In the genomic region with DNA sequence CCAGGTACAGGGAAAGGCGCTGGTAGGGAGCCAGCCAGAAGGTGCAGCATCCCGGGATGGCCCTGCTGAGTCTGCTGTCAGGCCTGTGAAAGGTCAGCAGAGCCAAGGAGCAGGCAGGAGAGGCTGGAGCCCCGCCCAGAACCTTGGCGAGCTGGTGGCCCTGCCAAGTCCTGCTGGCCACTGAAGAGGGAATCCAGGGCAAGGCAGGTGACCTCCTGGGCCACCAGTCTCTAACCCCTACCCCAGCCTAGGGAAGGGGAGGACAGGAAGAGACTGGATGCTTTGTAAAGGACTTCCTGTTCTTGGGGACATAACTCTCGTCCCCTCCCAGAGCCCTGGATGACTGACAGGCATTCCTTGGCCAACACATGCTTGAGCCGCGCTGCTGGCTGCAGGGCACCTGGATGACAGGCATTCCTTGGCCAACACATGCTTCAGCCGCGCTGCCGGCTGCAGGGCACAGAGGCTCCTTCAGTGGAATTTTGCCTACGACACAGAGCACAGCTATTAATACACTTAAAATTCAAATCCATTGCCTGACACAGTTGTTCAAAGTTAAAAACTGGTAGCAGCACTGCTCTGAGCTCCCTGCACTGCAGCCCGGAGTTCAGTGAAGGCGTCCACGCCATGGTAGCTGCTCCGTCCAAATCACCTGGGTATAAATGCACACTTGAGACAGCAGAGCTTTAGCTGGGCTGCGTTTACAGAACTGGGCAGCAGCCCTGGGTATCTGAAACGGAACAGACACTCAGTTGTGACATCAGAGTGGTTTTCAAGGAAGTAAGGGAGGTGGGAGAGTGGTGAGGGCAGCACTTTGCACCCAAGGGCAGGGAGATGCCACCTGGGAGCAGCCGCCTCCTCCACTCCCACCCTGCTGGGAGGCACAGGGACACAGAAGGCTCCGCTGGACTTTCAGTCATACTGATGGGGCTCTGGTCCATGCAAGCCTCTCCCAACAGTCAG, we compare ENCODE assay signal across 6 cellular contexts. TPM values are rescaled to one million over a fixed set of nuclear protein-coding genes. Genes with fewer than 3 reads are reported as not detected.
A peak's percentile ranks its signal among the peaks of the same experiment; 100 is the strongest.
DNase-seq lines count a peak whose midpoint lies in the region; ATAC-seq and TF ChIP-seq lines count a peak whose summit lies in the region.

No MANE protein-coding gene starts in this region.

- intact Hi-C loops in MCF 10A (cut with micrococcal nuclease) (loop anchor here (5.0 kb wide), 1 partner anchor 60 kb away; no protein-coding TSS in a partner anchor), aorta (cut with DNase I) (no loop called here)

- H3K27me3 ChIP-seq in rectal smooth muscle tissue (ENCODE audit: control insufficient read depth, insufficient read depth, low read length) (no peaks in the 10 kb centered on the region), aorta (ENCODE audit: control insufficient read depth in 1 of 2, insufficient read depth in 2 of 2, low read length in 1 of 2) (no peaks in the 10 kb centered on the region)

- H3K9ac ChIP-seq in rectal smooth muscle tissue (ENCODE audit: low read length): no peak overlapping the region

- no peak overlapping the region for H3K27ac ChIP-seq in rectal smooth muscle tissue (ENCODE audit: low read depth, low read length)
- H3K27ac ChIP-seq in aorta (ENCODE audit: low read depth in 1 of 2, low read length in 2 of 2): no peak overlapping the region

- H3K9me3 Mint-ChIP-seq in MCF 10A (ENCODE audit: unreplicated experiment): no peaks in the 10 kb centered on the region

- H3K4me1 ChIP-seq in rectal smooth muscle tissue (ENCODE audit: control insufficient read depth, insufficient read depth, low read length): peaks cover 8% of the 10 kb centered on the region
- no peaks in the 10 kb centered on the region for H3K4me1 ChIP-seq in aorta (ENCODE audit: control insufficient read depth in 1 of 2, insufficient read depth in 2 of 2, low read length in 2 of 2)

- H3K4me3 Mint-ChIP-seq in MCF 10A (ENCODE audit: unreplicated experiment): peak overlapping the region; percentile 72

- H3K36me3 Mint-ChIP-seq in MCF 10A (ENCODE audit: insufficient read depth, unreplicated experiment): peaks cover 31% of the 10 kb centered on the region

- no peak for TF ChIP-seq CTCF in MCF 10A (IDR thresholded peaks at IDR 0.05; ENCODE audit: unreplicated experiment)

- ATAC-seq in aorta (ENCODE audit: low FRiP score) (no peak), GM19467 (IDR thresholded peaks at IDR 0.05; ENCODE audit: unreplicated experiment) (no peak)

- H3K4me3 ChIP-seq in rectal smooth muscle tissue (ENCODE audit: low read length) (peak overlapping the region; percentile 86), aorta (ENCODE audit: low read length in 2 of 2) (no peak overlapping the region)

- peaks cover 7% of the 10 kb centered on the region for H3K36me3 ChIP-seq in rectal smooth muscle tissue (ENCODE audit: control insufficient read depth, insufficient read depth, low read length)
- H3K36me3 ChIP-seq in aorta (ENCODE audit: control insufficient read depth in 1 of 2, insufficient read depth in 2 of 2, low read length in 1 of 2): no peaks in the 10 kb centered on the region

- POLR2A ChIA-PET in MCF 10A (lab: Yijun Ruan, JAX): interaction anchor here (0.6 to 1.8 kb wide), 18 partner anchors 10 to 320 kb away, joined by 3 to 8 read pairs (median 3); a partner anchor contains a TSS

- H3K4me1 Mint-ChIP-seq in MCF 10A (ENCODE audit: insufficient read depth, unreplicated experiment): peaks cover 21% of the 10 kb centered on the region

- peak overlapping the region; percentile 33 for H3K27ac Mint-ChIP-seq in MCF 10A (ENCODE audit: low read depth, unreplicated experiment)

- no peaks in the 10 kb centered on the region for H3K9me3 ChIP-seq in aorta (ENCODE audit: control insufficient read depth, low read length)

- 35 to 43% methylated on average over 19 of the region's 19 CpGs for WGBS in aorta, 2 donors

- no TSS peak for BruUV-seq in MCF 10A (replicated peaks; lab: Mats Ljungman, UMichigan)

- H3K27me3 Mint-ChIP-seq in MCF 10A (ENCODE audit: insufficient read depth, unreplicated experiment): no peaks in the 10 kb centered on the region

- CTCF ChIA-PET in MCF 10A (lab: Yijun Ruan, JAX): interaction anchor here (0.9 kb wide), 1 partner anchor 39 kb away, joined by 3 read pairs; a partner anchor contains a TSS

- DNase-seq in M059J (ENCODE audit: low read depth) (peak; percentile 43), MCF 10A (ENCODE audit: unreplicated experiment) (peak; percentile 64), aorta (no peak), OCI-M1 (lab: John Stamatoyannopoulos, UW) (no peak)

RNA-seq across cellular contexts. Expression of a gene that starts 2.0 kb away (rescaled TPM):
- 0.10 and 0.89 TPM in 2 replicates for total RNA-seq in M059J (2014; rRNA removed; shearing (Covaris generic))
- total RNA-seq in MCF 10A (2022) (4.6 and 5.2 TPM in 2 replicates), aorta (1 to 10 TPM; 3.4 to 6.0 TPM)
- 10 to 100 TPM in 1 of 2 donors, under 1 TPM in 1; 0.88 to 36.1 TPM for polyA plus RNA-seq in aorta

RNA-seq across cellular contexts. Expression of a gene that starts 2.0 kb away (rescaled TPM):
- total RNA-seq in M059J (2014; rRNA removed; shearing (Covaris generic)): 23.9 and 32.7 TPM in 2 replicates
- 11.3 and 12.0 TPM in 2 replicates for total RNA-seq in MCF 10A (2022)
- 1 to 10 TPM; 8.9 to 9.1 TPM for total RNA-seq in aorta
- 10 to 100 TPM in 1 of 2 donors, 1 to 10 TPM in 1; 7.3 to 15.4 TPM for polyA plus RNA-seq in aorta

RNA-seq across cellular contexts. Expression of a gene that starts 7.4 kb away (rescaled TPM):
- 18.9 and 26.5 TPM in 2 replicates for total RNA-seq in M059J (2014; rRNA removed; shearing (Covaris generic))
- total RNA-seq in MCF 10A (2022) (63.4 and 87.6 TPM in 2 replicates), aorta (10 to 100 TPM; 14.1 to 19.9 TPM)
- polyA plus RNA-seq in aorta: 10 to 100 TPM; 23.7 to 50.7 TPM

RNA-seq across cellular contexts. Expression of a gene that starts 10.7 kb away (rescaled TPM):
- total RNA-seq in M059J (2014; rRNA removed; shearing (Covaris generic)): 9.6 and 20.1 TPM in 2 replicates
- total RNA-seq in MCF 10A (2022) (26.2 and 28.4 TPM in 2 replicates), aorta (10 to 100 TPM; 17.3 to 21.5 TPM)
- polyA plus RNA-seq in aorta: 10 to 100 TPM; 12.9 to 75.7 TPM

RNA-seq across cellular contexts. Expression of a gene that starts 16.2 kb away (rescaled TPM):
- total RNA-seq in M059J (2014; rRNA removed; shearing (Covaris generic)): not detected in 2 replicates
- 0.10 and 0.14 TPM in 2 replicates for total RNA-seq in MCF 10A (2022)
- under 1 TPM in 1 of 2 donors, not detected in 1; 0.15 TPM for total RNA-seq in aorta
- polyA plus RNA-seq in aorta: under 1 TPM; 0.13 to 0.28 TPM

Comparison
In these comparisons a context has a peak if more than half of its experiments do, and no peak if none do; other contexts are left out.
1. DNase-seq: peak in M059J (single experiment) and MCF 10A (single experiment); none in aorta (0 of 2) and OCI-M1 (single experiment).